ENCODE assay signal across 22 cellular contexts in the genomic region with DNA sequence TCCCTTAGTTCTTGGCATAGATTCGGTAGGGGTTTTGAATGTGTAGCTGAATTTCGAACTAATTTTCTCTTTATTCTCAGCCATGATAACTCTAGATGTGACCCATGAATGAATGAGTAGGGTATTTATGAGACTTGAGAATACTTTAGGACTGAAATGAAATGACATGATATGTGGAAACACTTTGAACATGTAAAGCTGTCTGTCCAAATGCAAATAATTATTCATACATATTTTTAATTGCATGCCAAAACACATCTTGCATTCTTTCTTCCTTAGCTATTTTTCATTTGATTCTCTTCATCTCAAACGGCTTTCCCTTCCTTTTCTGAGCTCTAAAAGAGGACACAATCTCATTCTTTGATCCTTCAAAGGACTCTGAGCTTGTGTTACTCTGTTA.
"Had no signal": no experiment of that assay in that cellular context is flagged by ENCODE, and none has a peak within 500 bp of the region (broad histone marks: within the 10 kb centered on the region; RNA-seq: fewer than 3 reads in every experiment).

No MANE protein-coding gene starts in this region.

- H3K9me3 ChIP-seq: esophagus muscularis mucosa, suprapubic skin, transverse colon, uterus had no signal

- H3K9me3 Mint-ChIP-seq: activated B cell treated with CpG ODN at 0.5 μM for 24 hours; activated CD4-positive, alpha-beta memory T cell treated with anti-CD3 and anti-CD28 coated beads for 36 hours; mesothelial cell of epicardium; stimulated activated naive CD8-positive, alpha-beta T cell treated with anti-CD3 and anti-CD28 coated beads, Interleukin-15, amount 100 ng/mL, for 72 hours had no signal

- H3K27me3 Mint-ChIP-seq: activated B cell treated with CpG ODN at 0.5 μM for 24 hours; activated CD4-positive, alpha-beta memory T cell treated with anti-CD3 and anti-CD28 coated beads for 36 hours; progenitor cell of endocrine pancreas; stimulated activated naive CD8-positive, alpha-beta T cell treated with anti-CD3 and anti-CD28 coated beads, Interleukin-15, amount 100 ng/mL, for 72 hours had no signal

- H3K27ac ChIP-seq: esophagus muscularis mucosa, hepatocyte, neural progenitor cell, suprapubic skin, transverse colon, uterus had no signal

- DNase-seq: activated B cell treated with CpG ODN at 0.5 μM for 24 hours; activated CD4-positive, alpha-beta memory T cell treated with anti-CD3 and anti-CD28 coated beads for 36 hours; activated CD4-positive, alpha-beta T cell treated with anti-CD3 and anti-CD28 coated beads for 4 hours; activated T-cell treated with anti-CD3 and anti-CD28 coated beads for 4 hours; anterior cingulate cortex; cortex of kidney; right cardiac atrium; stimulated activated CD4-positive, alpha-beta T cell treated with anti-CD3 and anti-CD28 coated beads, Interleukin-15, amount 100 ng/mL, for 24 hours; stimulated activated CD4-positive, alpha-beta T cell treated with anti-CD3 and anti-CD28 coated beads, Interleukin-2, amount 100 ng/mL, for 48 hours; stimulated activated naive CD8-positive, alpha-beta T cell treated with anti-CD3 and anti-CD28 coated beads, Interleukin-15, amount 100 ng/mL, for 72 hours; SW 1271; transverse colon; uterus had no signal

- H3K4me1 ChIP-seq: uterus had no signal

- ATAC-seq: left lobe of liver; right cardiac atrium; stimulated activated naive CD8-positive, alpha-beta T cell treated with anti-CD3 and anti-CD28 coated beads, Interleukin-15, amount 100 ng/mL, for 72 hours had no signal

- H3K36me3 ChIP-seq: neural progenitor cell, uterus had no signal

- H3K27me3 ChIP-seq: esophagus muscularis mucosa, hepatocyte, suprapubic skin, transverse colon, uterus had no signal

- H3K4me3 Mint-ChIP-seq: activated B cell treated with CpG ODN at 0.5 μM for 24 hours; activated CD4-positive, alpha-beta memory T cell treated with anti-CD3 and anti-CD28 coated beads for 36 hours; activated T-helper 1 cell treated with anti-CD3 and anti-CD28 coated beads, Interleukin-12 subunit alpha, Interleukin-12 subunit beta, Interleukin-2, Interleukin-4 antibody, amounts not matched to agents 30 ng/mL and 10 ng/mL and 1 ng/mL, durations not matched to agents 14 hours and 24 hours and 36 hours; mesothelial cell of epicardium; neural progenitor cell had no signal

- H3K27ac Mint-ChIP-seq: activated B cell treated with CpG ODN at 0.5 μM for 24 hours; activated CD4-positive, alpha-beta memory T cell treated with anti-CD3 and anti-CD28 coated beads for 36 hours; activated T-helper 1 cell treated with anti-CD3 and anti-CD28 coated beads, Interleukin-12 subunit alpha, Interleukin-12 subunit beta, Interleukin-2, Interleukin-4 antibody, amounts not matched to agents 30 ng/mL and 10 ng/mL and 1 ng/mL, durations not matched to agents 14 hours and 24 hours and 36 hours; mesothelial cell of epicardium; neural progenitor cell; progenitor cell of endocrine pancreas; stimulated activated naive CD8-positive, alpha-beta T cell treated with anti-CD3 and anti-CD28 coated beads, Interleukin-15, amount 100 ng/mL, for 72 hours had no signal

- H3K4me3 ChIP-seq: esophagus muscularis mucosa, hepatocyte, neural progenitor cell, skin epidermis, suprapubic skin, transverse colon, uterus had no signal
